Comparison of ENCODE assay signal across 15 cellular contexts in genomic region chr2:152606965-152607364, GRCh38.
A peak's percentile ranks its signal among the peaks of the same experiment; 100 is the strongest.
DNase-seq lines count a peak whose midpoint lies in the region; ATAC-seq and TF ChIP-seq lines count a peak whose summit lies in the region.
"Had no signal": no experiment of that assay in that cellular context is flagged by ENCODE, and none has a peak within 500 bp of the region (broad histone marks: within the 10 kb centered on the region; RNA-seq: fewer than 3 reads in every experiment).

No MANE protein-coding gene starts in this region.

- peaks cover 3% of the 10 kb centered on the region for H3K36me3 ChIP-seq in adipocyte (ENCODE audit: control insufficient read depth, insufficient read depth, low read length, severe bottlenecking)

- no peak for TF ChIP-seq CTCF in osteocyte (IDR thresholded peaks at IDR 0.05)

- no peaks in the 10 kb centered on the region for H3K36me3 Mint-ChIP-seq in osteocyte (ENCODE audit: unreplicated experiment)
- H3K36me3 Mint-ChIP-seq: CD14-positive monocyte; CD4-positive, alpha-beta memory T cell had no signal

- no peaks in the 10 kb centered on the region for H3K27me3 Mint-ChIP-seq in osteocyte (ENCODE audit: unreplicated experiment)

- no peak for ATAC-seq in GM18868 (IDR thresholded peaks at IDR 0.05; ENCODE audit: unreplicated experiment)
- ATAC-seq: GM23338 had no signal

- no peaks in the 10 kb centered on the region for H3K9me3 ChIP-seq in adipocyte (ENCODE audit: control insufficient read depth, low read length)

- H3K4me3 Mint-ChIP-seq in osteocyte (ENCODE audit: unreplicated experiment) = peak overlapping the region; percentile 29
- H3K4me3 Mint-ChIP-seq: CD14-positive monocyte; CD4-positive, alpha-beta memory T cell; GM23338 had no signal

- DNase-seq in adipocyte (ENCODE audit: low read depth) (peak; percentile 42), fibroblast of gingiva (ENCODE audit: low read depth) (peak; percentile 60), osteocyte (ENCODE audit: extremely low spot score, unreplicated experiment) (no peak), globus pallidus (ENCODE audit: low spot score) (no peak), Kasumi-1 (lab: John Stamatoyannopoulos, UW) (no peak)
- DNase-seq: ACHN; AML-193; CD4-positive, alpha-beta memory T cell; DMS153; DMS79; GDM1; HCEC 1CT had no signal

- no peak overlapping the region for H3K9ac ChIP-seq in adipocyte (ENCODE audit: low read length)

- H3K4me3 ChIP-seq in adipocyte (ENCODE audit: low read length) = no peak overlapping the region
- H3K4me3 ChIP-seq: GM23338 had no signal

- no peaks in the 10 kb centered on the region for H3K9me3 Mint-ChIP-seq in osteocyte (ENCODE audit: unreplicated experiment)
- H3K9me3 Mint-ChIP-seq: CD14-positive monocyte; CD4-positive, alpha-beta memory T cell; GM23338 had no signal

- peaks cover 16% of the 10 kb centered on the region for H3K4me1 ChIP-seq in adipocyte (ENCODE audit: control insufficient read depth, insufficient read depth, low read length)

- H3K4me1 Mint-ChIP-seq in osteocyte (ENCODE audit: unreplicated experiment) = peaks cover 57% of the 10 kb centered on the region

- H3K27me3 ChIP-seq in adipocyte (replicated peaks; ENCODE audit: control insufficient read depth, insufficient read depth, low read length) = no peaks in the 10 kb centered on the region

- peak overlapping the region; percentile 49 for H3K27ac Mint-ChIP-seq in osteocyte (ENCODE audit: unreplicated experiment)
- H3K27ac Mint-ChIP-seq: CD14-positive monocyte; CD4-positive, alpha-beta memory T cell; GM23338 had no signal

Comparison
In these comparisons a context has a peak if more than half of its experiments do, and no peak if none do; other contexts are left out.
1. DNase-seq: peak in adipocyte (single experiment) and fibroblast of gingiva (single experiment); none in osteocyte (single experiment), globus pallidus (single experiment) and Kasumi-1 (0 of 2).